ENCODE assay signal across 1 cellular context in the genomic region with DNA sequence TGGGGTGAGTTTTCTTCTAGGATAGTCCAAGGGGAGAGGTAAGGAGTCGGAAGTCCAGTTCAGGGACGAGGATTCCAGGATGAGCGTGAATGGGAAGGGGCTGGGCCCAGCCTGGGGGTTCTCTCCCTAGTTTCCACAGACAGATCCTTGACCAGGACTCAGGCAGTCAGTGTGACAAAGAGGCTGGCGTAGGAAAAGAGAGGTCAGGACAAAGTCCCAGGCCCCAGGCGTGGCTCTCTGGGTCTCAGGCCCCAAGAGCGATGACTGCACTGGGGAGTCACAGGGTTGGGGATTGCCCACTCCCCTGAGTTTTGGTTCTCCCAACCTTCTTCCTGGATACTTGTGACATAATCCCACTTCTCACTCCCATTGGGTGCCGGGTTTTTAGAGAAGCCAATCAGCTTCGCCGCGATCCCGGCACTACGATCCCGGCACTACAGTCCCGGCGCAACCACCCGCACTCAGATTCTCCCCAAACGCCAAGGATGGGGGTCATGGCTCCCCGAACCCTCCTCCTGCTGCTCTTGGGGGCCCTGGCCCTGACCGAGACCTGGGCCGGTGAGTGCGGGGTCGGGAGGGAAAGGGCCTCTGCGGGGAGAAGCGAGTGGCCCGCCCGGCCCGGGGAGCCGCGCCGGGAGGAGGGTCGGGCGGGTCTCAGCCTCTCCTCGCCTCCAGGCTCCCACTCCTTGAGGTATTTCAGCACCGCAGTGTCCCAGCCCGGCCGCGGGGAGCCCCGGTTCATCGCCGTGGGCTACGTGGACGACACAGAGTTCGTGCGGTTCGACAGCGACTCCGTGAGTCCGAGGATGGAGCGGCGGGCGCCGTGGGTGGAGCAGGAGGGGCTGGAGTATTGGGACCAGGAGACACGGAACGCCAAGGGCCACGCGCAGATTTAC.
TF ChIP-seq lines count a peak whose summit lies in the region.

No MANE protein-coding gene starts in this region.

TF ChIP-seq in HepG2, 621 proteins besides CTCF, POLR2A, EP300 and RAD21 (continued from another document and continues in another):
- TF ChIP-seq, protein P1, sequence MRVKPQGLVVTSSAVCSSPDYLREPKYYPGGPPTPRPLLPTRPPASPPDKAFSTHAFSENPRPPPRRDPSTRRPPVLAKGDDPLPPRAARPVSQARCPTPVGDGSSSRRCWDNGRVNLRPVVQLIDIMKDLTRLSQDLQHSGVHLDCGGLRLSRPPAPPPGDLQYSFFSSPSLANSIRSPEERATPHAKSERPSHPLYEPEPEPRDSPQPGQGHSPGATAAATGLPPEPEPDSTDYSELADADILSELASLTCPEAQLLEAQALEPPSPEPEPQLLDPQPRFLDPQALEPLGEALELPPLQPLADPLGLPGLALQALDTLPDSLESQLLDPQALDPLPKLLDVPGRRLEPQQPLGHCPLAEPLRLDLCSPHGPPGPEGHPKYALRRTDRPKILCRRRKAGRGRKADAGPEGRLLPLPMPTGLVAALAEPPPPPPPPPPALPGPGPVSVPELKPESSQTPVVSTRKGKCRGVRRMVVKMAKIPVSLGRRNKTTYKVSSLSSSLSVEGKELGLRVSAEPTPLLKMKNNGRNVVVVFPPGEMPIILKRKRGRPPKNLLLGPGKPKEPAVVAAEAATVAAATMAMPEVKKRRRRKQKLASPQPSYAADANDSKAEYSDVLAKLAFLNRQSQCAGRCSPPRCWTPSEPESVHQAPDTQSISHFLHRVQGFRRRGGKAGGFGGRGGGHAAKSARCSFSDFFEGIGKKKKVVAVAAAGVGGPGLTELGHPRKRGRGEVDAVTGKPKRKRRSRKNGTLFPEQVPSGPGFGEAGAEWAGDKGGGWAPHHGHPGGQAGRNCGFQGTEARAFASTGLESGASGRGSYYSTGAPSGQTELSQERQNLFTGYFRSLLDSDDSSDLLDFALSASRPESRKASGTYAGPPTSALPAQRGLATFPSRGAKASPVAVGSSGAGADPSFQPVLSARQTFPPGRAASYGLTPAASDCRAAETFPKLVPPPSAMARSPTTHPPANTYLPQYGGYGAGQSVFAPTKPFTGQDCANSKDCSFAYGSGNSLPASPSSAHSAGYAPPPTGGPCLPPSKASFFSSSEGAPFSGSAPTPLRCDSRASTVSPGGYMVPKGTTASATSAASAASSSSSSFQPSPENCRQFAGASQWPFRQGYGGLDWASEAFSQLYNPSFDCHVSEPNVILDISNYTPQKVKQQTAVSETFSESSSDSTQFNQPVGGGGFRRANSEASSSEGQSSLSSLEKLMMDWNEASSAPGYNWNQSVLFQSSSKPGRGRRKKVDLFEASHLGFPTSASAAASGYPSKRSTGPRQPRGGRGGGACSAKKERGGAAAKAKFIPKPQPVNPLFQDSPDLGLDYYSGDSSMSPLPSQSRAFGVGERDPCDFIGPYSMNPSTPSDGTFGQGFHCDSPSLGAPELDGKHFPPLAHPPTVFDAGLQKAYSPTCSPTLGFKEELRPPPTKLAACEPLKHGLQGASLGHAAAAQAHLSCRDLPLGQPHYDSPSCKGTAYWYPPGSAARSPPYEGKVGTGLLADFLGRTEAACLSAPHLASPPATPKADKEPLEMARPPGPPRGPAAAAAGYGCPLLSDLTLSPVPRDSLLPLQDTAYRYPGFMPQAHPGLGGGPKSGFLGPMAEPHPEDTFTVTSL (CRISPR knock-in tag; IDR thresholded peaks at IDR 0.05; ENCODE audit: borderline replicate concordance) = no peak
- TF ChIP-seq, protein P2, sequence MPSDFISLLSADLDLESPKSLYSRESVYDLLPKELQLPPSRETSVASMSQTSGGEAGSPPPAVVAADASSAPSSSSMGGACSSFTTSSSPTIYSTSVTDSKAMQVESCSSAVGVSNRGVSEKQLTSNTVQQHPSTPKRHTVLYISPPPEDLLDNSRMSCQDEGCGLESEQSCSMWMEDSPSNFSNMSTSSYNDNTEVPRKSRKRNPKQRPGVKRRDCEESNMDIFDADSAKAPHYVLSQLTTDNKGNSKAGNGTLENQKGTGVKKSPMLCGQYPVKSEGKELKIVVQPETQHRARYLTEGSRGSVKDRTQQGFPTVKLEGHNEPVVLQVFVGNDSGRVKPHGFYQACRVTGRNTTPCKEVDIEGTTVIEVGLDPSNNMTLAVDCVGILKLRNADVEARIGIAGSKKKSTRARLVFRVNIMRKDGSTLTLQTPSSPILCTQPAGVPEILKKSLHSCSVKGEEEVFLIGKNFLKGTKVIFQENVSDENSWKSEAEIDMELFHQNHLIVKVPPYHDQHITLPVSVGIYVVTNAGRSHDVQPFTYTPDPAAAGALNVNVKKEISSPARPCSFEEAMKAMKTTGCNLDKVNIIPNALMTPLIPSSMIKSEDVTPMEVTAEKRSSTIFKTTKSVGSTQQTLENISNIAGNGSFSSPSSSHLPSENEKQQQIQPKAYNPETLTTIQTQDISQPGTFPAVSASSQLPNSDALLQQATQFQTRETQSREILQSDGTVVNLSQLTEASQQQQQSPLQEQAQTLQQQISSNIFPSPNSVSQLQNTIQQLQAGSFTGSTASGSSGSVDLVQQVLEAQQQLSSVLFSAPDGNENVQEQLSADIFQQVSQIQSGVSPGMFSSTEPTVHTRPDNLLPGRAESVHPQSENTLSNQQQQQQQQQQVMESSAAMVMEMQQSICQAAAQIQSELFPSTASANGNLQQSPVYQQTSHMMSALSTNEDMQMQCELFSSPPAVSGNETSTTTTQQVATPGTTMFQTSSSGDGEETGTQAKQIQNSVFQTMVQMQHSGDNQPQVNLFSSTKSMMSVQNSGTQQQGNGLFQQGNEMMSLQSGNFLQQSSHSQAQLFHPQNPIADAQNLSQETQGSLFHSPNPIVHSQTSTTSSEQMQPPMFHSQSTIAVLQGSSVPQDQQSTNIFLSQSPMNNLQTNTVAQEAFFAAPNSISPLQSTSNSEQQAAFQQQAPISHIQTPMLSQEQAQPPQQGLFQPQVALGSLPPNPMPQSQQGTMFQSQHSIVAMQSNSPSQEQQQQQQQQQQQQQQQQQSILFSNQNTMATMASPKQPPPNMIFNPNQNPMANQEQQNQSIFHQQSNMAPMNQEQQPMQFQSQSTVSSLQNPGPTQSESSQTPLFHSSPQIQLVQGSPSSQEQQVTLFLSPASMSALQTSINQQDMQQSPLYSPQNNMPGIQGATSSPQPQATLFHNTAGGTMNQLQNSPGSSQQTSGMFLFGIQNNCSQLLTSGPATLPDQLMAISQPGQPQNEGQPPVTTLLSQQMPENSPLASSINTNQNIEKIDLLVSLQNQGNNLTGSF (CRISPR knock-in tag; IDR thresholded peaks at IDR 0.05) = no peak
- TF ChIP-seq RFXAP (CRISPR knock-in tag; IDR thresholded peaks at IDR 0.05; ENCODE audit: borderline replicate concordance) (peak; percentile 100), ZNF850 (CRISPR knock-in tag; conservative IDR thresholded peaks at IDR 0.05) (no peak), ZFP62 (CRISPR knock-in tag; IDR thresholded peaks at IDR 0.05) (no peak), ZNF207 (IDR thresholded peaks at IDR 0.05; ENCODE audit: borderline replicate concordance) (no peak), KMT2B (CRISPR knock-in tag; IDR thresholded peaks at IDR 0.05) (peak; percentile 66), ZNF12 (CRISPR knock-in tag; IDR thresholded peaks at IDR 0.05) (no peak), ZNF367 (CRISPR knock-in tag; IDR thresholded peaks at IDR 0.05; ENCODE audit: borderline replicate concordance) (no peak), MEIS1 (CRISPR knock-in tag; IDR thresholded peaks at IDR 0.05; ENCODE audit: borderline replicate concordance) (no peak), RAD51 (IDR thresholded peaks at IDR 0.05; ENCODE audit: borderline replicate concordance) (no peak), GATA4 (IDR thresholded peaks at IDR 0.05; ENCODE audit: borderline replicate concordance, low read depth) (no peak), TMF1 (CRISPR knock-in tag; IDR thresholded peaks at IDR 0.05; ENCODE audit: low read depth) (no peak), ZBTB20 (CRISPR knock-in tag; IDR thresholded peaks at IDR 0.05; ENCODE audit: borderline replicate concordance, low read depth) (no peak), ZNF761 (CRISPR knock-in tag; conservative IDR thresholded peaks at IDR 0.05) (peak; percentile 52; the same call in 1 of the 2 replicates), CENPX (CRISPR knock-in tag; IDR thresholded peaks at IDR 0.05) (no peak), ATM (IDR thresholded peaks at IDR 0.05; ENCODE audit: borderline replicate concordance) (no peak), ZNF766 (CRISPR knock-in tag; IDR thresholded peaks at IDR 0.05; ENCODE audit: borderline replicate concordance) (0 out of 2 replicates have a peak, but pooled peaks have one; percentile 47)
- TF ChIP-seq, protein P3, sequence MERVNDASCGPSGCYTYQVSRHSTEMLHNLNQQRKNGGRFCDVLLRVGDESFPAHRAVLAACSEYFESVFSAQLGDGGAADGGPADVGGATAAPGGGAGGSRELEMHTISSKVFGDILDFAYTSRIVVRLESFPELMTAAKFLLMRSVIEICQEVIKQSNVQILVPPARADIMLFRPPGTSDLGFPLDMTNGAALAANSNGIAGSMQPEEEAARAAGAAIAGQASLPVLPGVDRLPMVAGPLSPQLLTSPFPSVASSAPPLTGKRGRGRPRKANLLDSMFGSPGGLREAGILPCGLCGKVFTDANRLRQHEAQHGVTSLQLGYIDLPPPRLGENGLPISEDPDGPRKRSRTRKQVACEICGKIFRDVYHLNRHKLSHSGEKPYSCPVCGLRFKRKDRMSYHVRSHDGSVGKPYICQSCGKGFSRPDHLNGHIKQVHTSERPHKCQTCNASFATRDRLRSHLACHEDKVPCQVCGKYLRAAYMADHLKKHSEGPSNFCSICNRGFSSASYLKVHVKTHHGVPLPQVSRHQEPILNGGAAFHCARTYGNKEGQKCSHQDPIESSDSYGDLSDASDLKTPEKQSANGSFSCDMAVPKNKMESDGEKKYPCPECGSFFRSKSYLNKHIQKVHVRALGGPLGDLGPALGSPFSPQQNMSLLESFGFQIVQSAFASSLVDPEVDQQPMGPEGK (CRISPR knock-in tag; IDR thresholded peaks at IDR 0.05) = no peak; the same call in 1 of the 2 replicates
- TF ChIP-seq, protein P4, sequence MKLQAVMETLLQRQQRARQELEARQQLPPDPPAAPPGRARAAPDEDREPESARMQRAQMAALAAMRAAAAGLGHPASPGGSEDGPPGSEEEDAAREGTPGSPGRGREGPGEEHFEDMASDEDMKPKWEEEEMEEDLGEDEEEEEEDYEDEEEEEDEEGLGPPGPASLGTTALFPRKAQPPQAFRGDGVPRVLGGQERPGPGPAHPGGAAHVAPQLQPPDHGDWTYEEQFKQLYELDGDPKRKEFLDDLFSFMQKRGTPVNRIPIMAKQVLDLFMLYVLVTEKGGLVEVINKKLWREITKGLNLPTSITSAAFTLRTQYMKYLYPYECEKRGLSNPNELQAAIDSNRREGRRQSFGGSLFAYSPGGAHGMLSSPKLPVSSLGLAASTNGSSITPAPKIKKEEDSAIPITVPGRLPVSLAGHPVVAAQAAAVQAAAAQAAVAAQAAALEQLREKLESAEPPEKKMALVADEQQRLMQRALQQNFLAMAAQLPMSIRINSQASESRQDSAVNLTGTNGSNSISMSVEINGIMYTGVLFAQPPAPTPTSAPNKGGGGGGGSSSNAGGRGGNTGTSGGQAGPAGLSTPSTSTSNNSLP (IDR thresholded peaks at IDR 0.05; ENCODE audit: low read depth, low read length) = no peak
- TF ChIP-seq, protein P5, sequence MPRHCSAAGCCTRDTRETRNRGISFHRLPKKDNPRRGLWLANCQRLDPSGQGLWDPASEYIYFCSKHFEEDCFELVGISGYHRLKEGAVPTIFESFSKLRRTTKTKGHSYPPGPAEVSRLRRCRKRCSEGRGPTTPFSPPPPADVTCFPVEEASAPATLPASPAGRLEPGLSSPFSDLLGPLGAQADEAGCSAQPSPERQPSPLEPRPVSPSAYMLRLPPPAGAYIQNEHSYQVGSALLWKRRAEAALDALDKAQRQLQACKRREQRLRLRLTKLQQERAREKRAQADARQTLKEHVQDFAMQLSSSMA (CRISPR knock-in tag; IDR thresholded peaks at IDR 0.05) = peak; percentile 74; the same call in 1 of the 2 replicates
- TF ChIP-seq, protein P6, sequence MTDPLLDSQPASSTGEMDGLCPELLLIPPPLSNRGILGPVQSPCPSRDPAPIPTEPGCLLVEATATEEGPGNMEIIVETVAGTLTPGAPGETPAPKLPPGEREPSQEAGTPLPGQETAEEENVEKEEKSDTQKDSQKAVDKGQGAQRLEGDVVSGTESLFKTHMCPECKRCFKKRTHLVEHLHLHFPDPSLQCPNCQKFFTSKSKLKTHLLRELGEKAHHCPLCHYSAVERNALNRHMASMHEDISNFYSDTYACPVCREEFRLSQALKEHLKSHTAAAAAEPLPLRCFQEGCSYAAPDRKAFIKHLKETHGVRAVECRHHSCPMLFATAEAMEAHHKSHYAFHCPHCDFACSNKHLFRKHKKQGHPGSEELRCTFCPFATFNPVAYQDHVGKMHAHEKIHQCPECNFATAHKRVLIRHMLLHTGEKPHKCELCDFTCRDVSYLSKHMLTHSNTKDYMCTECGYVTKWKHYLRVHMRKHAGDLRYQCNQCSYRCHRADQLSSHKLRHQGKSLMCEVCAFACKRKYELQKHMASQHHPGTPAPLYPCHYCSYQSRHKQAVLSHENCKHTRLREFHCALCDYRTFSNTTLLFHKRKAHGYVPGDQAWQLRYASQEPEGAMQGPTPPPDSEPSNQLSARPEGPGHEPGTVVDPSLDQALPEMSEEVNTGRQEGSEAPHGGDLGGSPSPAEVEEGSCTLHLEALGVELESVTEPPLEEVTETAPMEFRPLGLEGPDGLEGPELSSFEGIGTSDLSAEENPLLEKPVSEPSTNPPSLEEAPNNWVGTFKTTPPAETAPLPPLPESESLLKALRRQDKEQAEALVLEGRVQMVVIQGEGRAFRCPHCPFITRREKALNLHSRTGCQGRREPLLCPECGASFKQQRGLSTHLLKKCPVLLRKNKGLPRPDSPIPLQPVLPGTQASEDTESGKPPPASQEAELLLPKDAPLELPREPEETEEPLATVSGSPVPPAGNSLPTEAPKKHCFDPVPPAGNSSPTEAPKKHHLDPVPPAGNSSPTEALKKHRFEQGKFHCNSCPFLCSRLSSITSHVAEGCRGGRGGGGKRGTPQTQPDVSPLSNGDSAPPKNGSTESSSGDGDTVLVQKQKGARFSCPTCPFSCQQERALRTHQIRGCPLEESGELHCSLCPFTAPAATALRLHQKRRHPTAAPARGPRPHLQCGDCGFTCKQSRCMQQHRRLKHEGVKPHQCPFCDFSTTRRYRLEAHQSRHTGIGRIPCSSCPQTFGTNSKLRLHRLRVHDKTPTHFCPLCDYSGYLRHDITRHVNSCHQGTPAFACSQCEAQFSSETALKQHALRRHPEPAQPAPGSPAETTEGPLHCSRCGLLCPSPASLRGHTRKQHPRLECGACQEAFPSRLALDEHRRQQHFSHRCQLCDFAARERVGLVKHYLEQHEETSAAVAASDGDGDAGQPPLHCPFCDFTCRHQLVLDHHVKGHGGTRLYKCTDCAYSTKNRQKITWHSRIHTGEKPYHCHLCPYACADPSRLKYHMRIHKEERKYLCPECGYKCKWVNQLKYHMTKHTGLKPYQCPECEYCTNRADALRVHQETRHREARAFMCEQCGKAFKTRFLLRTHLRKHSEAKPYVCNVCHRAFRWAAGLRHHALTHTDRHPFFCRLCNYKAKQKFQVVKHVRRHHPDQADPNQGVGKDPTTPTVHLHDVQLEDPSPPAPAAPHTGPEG (CRISPR knock-in tag; IDR thresholded peaks at IDR 0.05) = peak; percentile 92
